ENCODE assay signal across 1 cellular context in genomic region chr16:4474192-4474961, GRCh38.
TF ChIP-seq lines count a peak whose summit lies in the region.

Gene NMRAL1 (minus strand): TSS chr16:4474625. CDS start chr16:4474132, 493 bp downstream.

TF ChIP-seq in HepG2, 621 proteins besides CTCF, POLR2A, EP300 and RAD21 (continued from another document and continues in another):
- TF ChIP-seq NR2C2 (CRISPR knock-in tag; IDR thresholded peaks at IDR 0.05; ENCODE audit: borderline replicate concordance) (peak; percentile 42; the same call in 1 of the 2 replicates), NCOR1 (IDR thresholded peaks at IDR 0.05; ENCODE audit: borderline replicate concordance, low read length) (no peak), ZNF501 (CRISPR knock-in tag; IDR thresholded peaks at IDR 0.05) (no peak), ZIK1 (CRISPR knock-in tag; IDR thresholded peaks at IDR 0.05; ENCODE audit: borderline replicate concordance, low read depth) (no peak), ZNF761 (CRISPR knock-in tag; conservative IDR thresholded peaks at IDR 0.05) (no peak), ZNF460 (CRISPR knock-in tag; IDR thresholded peaks at IDR 0.05; ENCODE audit: borderline replicate concordance) (no peak), RNF219 (CRISPR knock-in tag; IDR thresholded peaks at IDR 0.05) (no peak), MAFK (conservative IDR thresholded peaks at IDR 0.05 in 1 of 2, IDR thresholded peaks at IDR 0.05 in 1 of 2; ENCODE audit: low read length in 2 of 2) (no peak), ZNF816 (CRISPR knock-in tag; IDR thresholded peaks at IDR 0.05; ENCODE audit: borderline replicate concordance) (peak; percentile 49; the same call in 1 of the 2 replicates), CHD4 (IDR thresholded peaks at IDR 0.05; ENCODE audit: borderline replicate concordance, low read length) (no peak), HOXA3 (CRISPR knock-in tag; IDR thresholded peaks at IDR 0.05) (peak; percentile 71), ZNF710 (CRISPR knock-in tag; IDR thresholded peaks at IDR 0.05; ENCODE audit: borderline replicate concordance) (no peak), LBX2 (CRISPR knock-in tag; IDR thresholded peaks at IDR 0.05; ENCODE audit: borderline replicate concordance) (no peak), FOSL2 (CRISPR knock-in tag; IDR thresholded peaks at IDR 0.05) (no peak; the same call in 1 of the 2 replicates), ZKSCAN1 (IDR thresholded peaks at IDR 0.05; ENCODE audit: low read length) (no peak), KAT2B (IDR thresholded peaks at IDR 0.05; ENCODE audit: borderline replicate concordance, low read depth, low read length) (no peak), ZFP1 (CRISPR knock-in tag; IDR thresholded peaks at IDR 0.05) (no peak), ZNF543 (CRISPR knock-in tag; IDR thresholded peaks at IDR 0.05) (no peak), NFE2L1 (CRISPR knock-in tag; IDR thresholded peaks at IDR 0.05; ENCODE audit: borderline replicate concordance) (no peak), NKX3-1 (CRISPR knock-in tag; IDR thresholded peaks at IDR 0.05) (no peak), ZFP36L2 (CRISPR knock-in tag; IDR thresholded peaks at IDR 0.05) (no peak), TOPORS (CRISPR knock-in tag; IDR thresholded peaks at IDR 0.05) (0 out of 2 replicates have a peak, but pooled peaks have one; percentile 46), KLF9 (CRISPR knock-in tag; IDR thresholded peaks at IDR 0.05; ENCODE audit: low read depth) (no peak), ZFY (CRISPR knock-in tag; IDR thresholded peaks at IDR 0.05) (peak; percentile 61), SMARCE1 (IDR thresholded peaks at IDR 0.05; ENCODE audit: borderline replicate concordance) (no peak), SMAD9 (CRISPR knock-in tag; IDR thresholded peaks at IDR 0.05) (no peak), BORCS8-MEF2B (CRISPR knock-in tag; IDR thresholded peaks at IDR 0.05) (no peak), SKI (IDR thresholded peaks at IDR 0.05; ENCODE audit: partially characterized antibody) (no peak), ZMYM3 (CRISPR knock-in tag; IDR thresholded peaks at IDR 0.05) (no peak), ZSCAN25 (CRISPR knock-in tag; IDR thresholded peaks at IDR 0.05) (no peak), ZNF614 (CRISPR knock-in tag; IDR thresholded peaks at IDR 0.05; ENCODE audit: borderline replicate concordance) (0 out of 2 replicates have a peak, but pooled peaks have one; percentile 26), ZNF569 (CRISPR knock-in tag; IDR thresholded peaks at IDR 0.05; ENCODE audit: borderline replicate concordance) (no peak), THRA (CRISPR knock-in tag; IDR thresholded peaks at IDR 0.05; ENCODE audit: borderline replicate concordance) (no peak), CERS6 (CRISPR knock-in tag; IDR thresholded peaks at IDR 0.05) (no peak), ZNF784 (CRISPR knock-in tag; IDR thresholded peaks at IDR 0.05; ENCODE audit: borderline replicate concordance) (no peak), NFATC3 (CRISPR knock-in tag; IDR thresholded peaks at IDR 0.05) (no peak), RAD51 (IDR thresholded peaks at IDR 0.05; ENCODE audit: borderline replicate concordance) (no peak), ATF7-NPFF (CRISPR knock-in tag; IDR thresholded peaks at IDR 0.05; ENCODE audit: low read depth) (no peak), KLF6 (CRISPR knock-in tag; IDR thresholded peaks at IDR 0.05) (no peak), IKZF5 (CRISPR knock-in tag; IDR thresholded peaks at IDR 0.05) (no peak), MLLT10 (CRISPR knock-in tag; IDR thresholded peaks at IDR 0.05) (no peak), ZBTB38 (CRISPR knock-in tag; IDR thresholded peaks at IDR 0.05) (peak; percentile 65; the same call in 1 of the 2 replicates), ZNF737 (CRISPR knock-in tag; IDR thresholded peaks at IDR 0.05; ENCODE audit: borderline replicate concordance) (no peak), ZNF44 (CRISPR knock-in tag; IDR thresholded peaks at IDR 0.05) (no peak)
- TF ChIP-seq, protein P1, sequence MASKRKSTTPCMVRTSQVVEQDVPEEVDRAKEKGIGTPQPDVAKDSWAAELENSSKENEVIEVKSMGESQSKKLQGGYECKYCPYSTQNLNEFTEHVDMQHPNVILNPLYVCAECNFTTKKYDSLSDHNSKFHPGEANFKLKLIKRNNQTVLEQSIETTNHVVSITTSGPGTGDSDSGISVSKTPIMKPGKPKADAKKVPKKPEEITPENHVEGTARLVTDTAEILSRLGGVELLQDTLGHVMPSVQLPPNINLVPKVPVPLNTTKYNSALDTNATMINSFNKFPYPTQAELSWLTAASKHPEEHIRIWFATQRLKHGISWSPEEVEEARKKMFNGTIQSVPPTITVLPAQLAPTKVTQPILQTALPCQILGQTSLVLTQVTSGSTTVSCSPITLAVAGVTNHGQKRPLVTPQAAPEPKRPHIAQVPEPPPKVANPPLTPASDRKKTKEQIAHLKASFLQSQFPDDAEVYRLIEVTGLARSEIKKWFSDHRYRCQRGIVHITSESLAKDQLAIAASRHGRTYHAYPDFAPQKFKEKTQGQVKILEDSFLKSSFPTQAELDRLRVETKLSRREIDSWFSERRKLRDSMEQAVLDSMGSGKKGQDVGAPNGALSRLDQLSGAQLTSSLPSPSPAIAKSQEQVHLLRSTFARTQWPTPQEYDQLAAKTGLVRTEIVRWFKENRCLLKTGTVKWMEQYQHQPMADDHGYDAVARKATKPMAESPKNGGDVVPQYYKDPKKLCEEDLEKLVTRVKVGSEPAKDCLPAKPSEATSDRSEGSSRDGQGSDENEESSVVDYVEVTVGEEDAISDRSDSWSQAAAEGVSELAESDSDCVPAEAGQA (IDR thresholded peaks at IDR 0.05; ENCODE audit: low read depth), result no peak; the same call in 1 of the 2 replicates
- TF ChIP-seq, protein P1 (CRISPR knock-in tag; IDR thresholded peaks at IDR 0.05; ENCODE audit: borderline replicate concordance), result no peak
- TF ChIP-seq, protein P2, sequence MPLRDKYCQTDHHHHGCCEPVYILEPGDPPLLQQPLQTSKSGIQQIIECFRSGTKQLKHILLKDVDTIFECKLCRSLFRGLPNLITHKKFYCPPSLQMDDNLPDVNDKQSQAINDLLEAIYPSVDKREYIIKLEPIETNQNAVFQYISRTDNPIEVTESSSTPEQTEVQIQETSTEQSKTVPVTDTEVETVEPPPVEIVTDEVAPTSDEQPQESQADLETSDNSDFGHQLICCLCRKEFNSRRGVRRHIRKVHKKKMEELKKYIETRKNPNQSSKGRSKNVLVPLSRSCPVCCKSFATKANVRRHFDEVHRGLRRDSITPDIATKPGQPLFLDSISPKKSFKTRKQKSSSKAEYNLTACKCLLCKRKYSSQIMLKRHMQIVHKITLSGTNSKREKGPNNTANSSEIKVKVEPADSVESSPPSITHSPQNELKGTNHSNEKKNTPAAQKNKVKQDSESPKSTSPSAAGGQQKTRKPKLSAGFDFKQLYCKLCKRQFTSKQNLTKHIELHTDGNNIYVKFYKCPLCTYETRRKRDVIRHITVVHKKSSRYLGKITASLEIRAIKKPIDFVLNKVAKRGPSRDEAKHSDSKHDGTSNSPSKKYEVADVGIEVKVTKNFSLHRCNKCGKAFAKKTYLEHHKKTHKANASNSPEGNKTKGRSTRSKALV (CRISPR knock-in tag; IDR thresholded peaks at IDR 0.05), result no peak
- TF ChIP-seq, protein P3, sequence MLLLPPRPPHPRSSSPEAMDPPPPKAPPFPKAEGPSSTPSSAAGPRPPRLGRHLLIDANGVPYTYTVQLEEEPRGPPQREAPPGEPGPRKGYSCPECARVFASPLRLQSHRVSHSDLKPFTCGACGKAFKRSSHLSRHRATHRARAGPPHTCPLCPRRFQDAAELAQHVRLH (CRISPR knock-in tag; IDR thresholded peaks at IDR 0.05; ENCODE audit: borderline replicate concordance, low read depth), result peak; percentile 42; the same call in 1 of the 2 replicates
- TF ChIP-seq, protein P4, sequence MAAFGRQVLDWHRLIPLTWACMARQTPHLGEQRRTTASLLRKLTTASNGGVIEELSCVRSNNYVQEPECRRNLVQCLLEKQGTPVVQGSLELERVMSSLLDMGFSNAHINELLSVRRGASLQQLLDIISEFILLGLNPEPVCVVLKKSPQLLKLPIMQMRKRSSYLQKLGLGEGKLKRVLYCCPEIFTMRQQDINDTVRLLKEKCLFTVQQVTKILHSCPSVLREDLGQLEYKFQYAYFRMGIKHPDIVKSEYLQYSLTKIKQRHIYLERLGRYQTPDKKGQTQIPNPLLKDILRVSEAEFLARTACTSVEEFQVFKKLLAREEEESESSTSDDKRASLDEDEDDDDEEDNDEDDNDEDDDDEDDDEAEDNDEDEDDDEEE (CRISPR knock-in tag; IDR thresholded peaks at IDR 0.05), result no peak
